20 cellular contexts compared by ENCODE assay signal in the genomic region with DNA sequence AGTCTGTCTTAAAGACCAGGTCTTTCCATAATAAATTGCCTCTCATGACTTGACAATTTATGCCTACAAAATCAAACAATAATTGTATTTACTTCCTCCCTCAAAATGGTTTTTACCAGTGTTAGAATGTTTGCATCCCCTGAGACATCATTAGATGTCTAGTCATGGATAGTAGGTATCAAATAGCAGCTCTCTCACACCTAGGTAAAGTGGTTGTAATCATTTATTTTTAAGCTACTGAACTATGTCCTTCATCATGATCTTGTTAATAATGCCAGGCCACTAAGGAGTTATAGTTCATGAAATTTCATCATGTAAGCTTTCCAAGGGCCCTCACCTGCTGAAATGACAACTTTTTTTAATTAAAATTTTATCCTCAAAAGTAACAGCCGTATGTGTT.
"Had no signal": no experiment of that assay in that cellular context is flagged by ENCODE, and none has a peak within 500 bp of the region (broad histone marks: within the 10 kb centered on the region; RNA-seq: fewer than 3 reads in every experiment).

No MANE protein-coding gene starts in this region.

- H3K4me2 ChIP-seq: PC-9, SK-N-SH had no signal

- H3K36me3 ChIP-seq: brain microvascular endothelial cell, cardiac muscle cell, SJCRH30 had no signal

- H3K4me3 ChIP-seq: cardiac muscle cell, PC-9, SJCRH30 had no signal

- H3K9ac ChIP-seq: SK-N-SH had no signal

- H3K27me3 ChIP-seq: brain microvascular endothelial cell, cardiac muscle cell, SJCRH30 had no signal

- H3K9me3 ChIP-seq: SJCRH30, SK-N-SH had no signal

- H3K27ac ChIP-seq: brain microvascular endothelial cell, cardiac muscle cell, PC-9, VCaP had no signal

- DNase-seq: activated CD4-positive, alpha-beta memory T cell treated with anti-CD3 and anti-CD28 coated beads for 36 hours; activated CD4-positive, alpha-beta T cell treated with anti-CD3 and anti-CD28 coated beads, Interleukin-2, amount 10 ng/mL, durations not matched to agents 7 days and 5 days; activated CD4-positive, CD25-positive, alpha-beta regulatory T cell; activated gamma-delta T cell; activated naive CD4-positive, alpha-beta T cell treated with anti-CD3 and anti-CD28 coated beads for 36 hours; activated T-cell treated with anti-CD3 and anti-CD28 coated beads for 4 hours; activated T-cell treated with anti-CD3 and anti-CD28 coated beads, Interleukin-2, amount 50 U/mL, for 48 hours; brain microvascular endothelial cell; KG1; NCI-H1048; NCI-H1417 treated with DMSO at 0.1 percent for 48 hours; NCI-H187; NCI-H510A treated with DMSO at 0.1 percent for 48 hours; NCI-H69; PC-9; T-helper 1 cell had no signal

- H2AFZ ChIP-seq: PC-9 had no signal
